In the genomic region with DNA sequence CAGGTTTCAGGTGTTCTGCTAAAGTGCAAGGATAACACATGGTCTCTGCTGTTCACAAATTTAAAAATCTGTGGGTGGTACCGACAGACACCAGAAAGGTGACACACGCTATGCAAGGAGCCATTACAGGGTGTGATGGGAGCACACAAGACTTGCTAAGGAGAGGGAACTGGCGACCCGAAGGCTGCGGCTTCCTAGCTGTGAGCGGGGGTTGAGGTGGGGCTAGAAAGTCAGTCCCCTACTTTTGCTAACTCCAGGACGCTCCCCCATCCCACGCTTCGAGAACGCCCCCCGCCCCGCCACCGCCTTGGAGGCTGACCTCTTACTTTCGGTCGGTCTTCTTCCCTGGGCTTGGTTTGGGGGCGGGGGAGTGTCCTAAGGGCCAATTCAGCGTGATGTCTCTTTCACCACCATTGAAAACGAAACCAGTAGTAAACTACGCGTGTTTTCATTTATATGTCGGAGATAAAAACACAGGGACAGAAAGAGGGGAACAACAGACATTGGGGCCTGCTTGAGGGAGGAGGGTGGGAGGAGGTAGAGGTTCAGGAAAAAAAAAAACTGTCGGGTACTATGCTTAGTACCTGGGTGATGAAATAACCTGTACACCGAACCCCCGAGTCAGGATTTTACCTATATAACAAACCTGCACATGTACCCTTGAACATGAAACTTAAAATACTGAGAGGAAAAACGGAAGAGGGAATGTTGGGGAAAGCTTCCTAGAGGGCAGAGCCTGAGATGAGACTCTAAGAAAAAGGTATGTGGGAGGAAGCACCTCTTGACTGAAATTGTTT, we compare ENCODE assay signal across 8 cellular contexts. TPM values are rescaled to one million over a fixed set of nuclear protein-coding genes. Genes with fewer than 3 reads are reported as not detected.
DNase-seq lines count a peak whose midpoint lies in the region; ATAC-seq and TF ChIP-seq lines count a peak whose summit lies in the region.

No MANE protein-coding gene starts in this region.

- H3K4me1 Mint-ChIP-seq in activated naive CD8-positive, alpha-beta T cell treated with anti-CD3 and anti-CD28 coated beads, Interleukin-2, amount 50 U/mL, for 24 hours, result peaks cover 30% of the 10 kb centered on the region

- H3K4me3 Mint-ChIP-seq in activated naive CD8-positive, alpha-beta T cell treated with anti-CD3 and anti-CD28 coated beads, Interleukin-2, amount 50 U/mL, for 24 hours, result no peak overlapping the region

- peaks cover 26% of the 10 kb centered on the region for H3K36me3 Mint-ChIP-seq in activated naive CD8-positive, alpha-beta T cell treated with anti-CD3 and anti-CD28 coated beads, Interleukin-2, amount 50 U/mL, for 24 hours (ENCODE audit: low read depth)

- H3K27me3 Mint-ChIP-seq in activated naive CD8-positive, alpha-beta T cell treated with anti-CD3 and anti-CD28 coated beads, Interleukin-2, amount 50 U/mL, for 24 hours, result no peaks in the 10 kb centered on the region

- H3K27ac Mint-ChIP-seq in activated naive CD8-positive, alpha-beta T cell treated with anti-CD3 and anti-CD28 coated beads, Interleukin-2, amount 50 U/mL, for 24 hours, result no peak overlapping the region

- H3K9me3 Mint-ChIP-seq in activated naive CD8-positive, alpha-beta T cell treated with anti-CD3 and anti-CD28 coated beads, Interleukin-2, amount 50 U/mL, for 24 hours, result no peaks in the 10 kb centered on the region

- peak; percentile 46 for DNase-seq in NCI-H2171 treated with DMSO at 0.1 percent for 48 hours (lab: John Stamatoyannopoulos, UW)
- no peak for DNase-seq in NCI-H2171 (lab: John Stamatoyannopoulos, UW)
- peak; percentile 74 for DNase-seq in activated naive CD8-positive, alpha-beta T cell treated with anti-CD3 and anti-CD28 coated beads, Interleukin-2, amount 50 U/mL, for 24 hours
- peak; percentile 61 for DNase-seq in stimulated activated CD4-positive, alpha-beta T cell treated with anti-CD3 and anti-CD28 coated beads, Interleukin-1b, Interleukin-23, amount 100 ng/mL, for 48 hours

- ATAC-seq in activated naive CD8-positive, alpha-beta T cell treated with anti-CD3 and anti-CD28 coated beads, Interleukin-2, amount 50 U/mL, for 24 hours, result peak; percentile 26
- ATAC-seq in GM19023 (IDR thresholded peaks at IDR 0.05; ENCODE audit: unreplicated experiment) (no peak), HG02884 (IDR thresholded peaks at IDR 0.05; ENCODE audit: unreplicated experiment) (no peak)

- peak overlapping the region; percentile 66 for H3K4me3 ChIP-seq in iPS-18c (ENCODE audit: insufficient read depth, low read depth, low read length)

- no peaks in the 10 kb centered on the region for H3K9me3 ChIP-seq in iPS-18c (ENCODE audit: control insufficient read depth, insufficient read depth, low read length)

TF ChIP-seq in PFSK-1, 5 proteins besides CTCF, POLR2A, EP300 and RAD21:
- peak; percentile 33; the same call in 1 of the 2 replicates for TF ChIP-seq POLR2AphosphoS5 (IDR thresholded peaks at IDR 0.05; ENCODE audit: low read depth, low read length)
- TF ChIP-seq FOXP2 (optimal IDR thresholded peaks at IDR 0.05; ENCODE audit: borderline replicate concordance, extremely low read depth, extremely low read length, insufficient read depth), result no peak
- 0 out of 2 replicates have a peak, but pooled peaks have one; percentile 29 for TF ChIP-seq TAF1 (IDR thresholded peaks at IDR 0.05; ENCODE audit: borderline replicate concordance, insufficient read depth, low read length)
- TF ChIP-seq SIN3A (IDR thresholded peaks at IDR 0.05; ENCODE audit: borderline replicate concordance, insufficient read depth, low read length), result 0 out of 2 replicates have a peak, but pooled peaks have one; percentile 35
- TF ChIP-seq REST (IDR thresholded peaks at IDR 0.05; ENCODE audit: insufficient read depth in 1 of 2, low read depth in 2 of 2, low read length in 2 of 2), result no peak

RNA-seq across cellular contexts. Expression of gene CKS1B, which starts 1.1 kb away (rescaled TPM):
- 151 TPM for polyA plus RNA-seq in PFSK-1 (2012; ENCODE audit: insufficient read length, low read depth)

RNA-seq across cellular contexts. Expression of gene SHC1, which starts 5.1 kb away (rescaled TPM):
- 207 TPM for polyA plus RNA-seq in PFSK-1 (2012; ENCODE audit: insufficient read length, low read depth)

RNA-seq across cellular contexts. Expression of gene FLAD1, which starts 7.5 kb away (rescaled TPM):
- polyA plus RNA-seq in PFSK-1 (2012; ENCODE audit: insufficient read length, low read depth), result 94.8 TPM

RNA-seq across cellular contexts. Expression of gene PYGO2, which starts 14.0 kb away (rescaled TPM):
- 19.3 TPM for polyA plus RNA-seq in PFSK-1 (2012; ENCODE audit: insufficient read length, low read depth)

RNA-seq across cellular contexts. Expression of gene LENEP, which starts 17.8 kb away (rescaled TPM):
- polyA plus RNA-seq in PFSK-1 (2012; ENCODE audit: insufficient read length, low read depth), result 0.48 TPM
